In genomic region chr5:134904621-134905245, GRCh38 we compare ENCODE assay signal across 8 cellular contexts. TPM values are rescaled to one million over a fixed set of nuclear protein-coding genes. Genes with fewer than 3 reads are reported as not detected.
DNase-seq lines count a peak whose midpoint lies in the region; ATAC-seq and TF ChIP-seq lines count a peak whose summit lies in the region.

Gene PCBD2, plus strand, starts transcription at chr5:134905131. Its CDS starts 9 bp downstream, at chr5:134905140.

- peaks cover 14% of the 10 kb centered on the region; the same call in 2 of the 3 replicates for H3K36me3 Mint-ChIP-seq in GM23338 (ENCODE audit: low read depth)
- peaks cover 0 to 10% (median 3%) of the 10 kb centered on the region in 3 donors for H3K36me3 Mint-ChIP-seq in naive thymus-derived CD8-positive, alpha-beta T cell
- peaks cover 0 to 12% of the 10 kb centered on the region in 2 donors for H3K36me3 Mint-ChIP-seq in stimulated activated naive B cell treated with anti-CD40 and anti-IgM and Interleukin-4, amounts not matched to agents 10 μg/mL and 1 μg/mL and 100 μg/mL, for 72 hours

- H3K27me3 ChIP-seq in GM23338 (ENCODE audit: insufficient read depth) (no peaks in the 10 kb centered on the region), fibroblast of lung (ENCODE audit: control insufficient read depth, insufficient read depth, low read length) (no peaks in the 10 kb centered on the region)

- H3K4me1 Mint-ChIP-seq in GM23338, result peaks cover 9% of the 10 kb centered on the region
- peaks cover 0 to 27% (median 6%) of the 10 kb centered on the region in 4 donors for H3K4me1 Mint-ChIP-seq in naive thymus-derived CD8-positive, alpha-beta T cell
- H3K4me1 Mint-ChIP-seq in stimulated activated naive B cell treated with anti-CD40 and anti-IgM and Interleukin-4, amounts not matched to agents 10 μg/mL and 1 μg/mL and 100 μg/mL, for 72 hours, result peaks cover 11 to 25% of the 10 kb centered on the region in 2 donors

- peak within 1 kb of the TSS; percentile 96 for H3K4me3 Mint-ChIP-seq in GM23338
- H3K4me3 Mint-ChIP-seq in naive thymus-derived CD8-positive, alpha-beta T cell, result peak within 1 kb of the TSS; percentile 92 to 97 (median 95)
- H3K4me3 Mint-ChIP-seq in stimulated activated naive B cell treated with anti-CD40 and anti-IgM and Interleukin-4, amounts not matched to agents 10 μg/mL and 1 μg/mL and 100 μg/mL, for 72 hours, result peak within 1 kb of the TSS; percentile 95 to 97

- DNase-seq in ELF-1 (ENCODE audit: low read depth, low spot score) (peak; percentile 95), GM23338 (ENCODE audit: low spot score) (peak; percentile 96), LHCN-M2 (ENCODE audit: low read depth) (peak; percentile 88), RKO (ENCODE audit: low spot score) (peak; percentile 93), activated T-helper 1 cell treated with Interleukin-2 at 50 U/mL for 16 hours (ENCODE audit: low read depth) (peak; percentile 87), fibroblast of lung (ENCODE audit: low read depth in 2 of 2) (peak; percentile 80 to 88)
- peak; percentile 83 to 94 (median 90) for DNase-seq in naive thymus-derived CD8-positive, alpha-beta T cell
- DNase-seq in stimulated activated naive B cell treated with anti-CD40 and anti-IgM and Interleukin-4, amounts not matched to agents 10 μg/mL and 1 μg/mL and 100 μg/mL, for 72 hours, result peak; percentile 96

- H4K20me1 ChIP-seq in GM23338 (replicated peaks; ENCODE audit: insufficient read depth), result no peaks in the 10 kb centered on the region
- H4K20me1 ChIP-seq in fibroblast of lung (ENCODE audit: control insufficient read depth, extremely low read depth, insufficient read depth, low read length), result no peaks in the 10 kb centered on the region

- no peaks in the 10 kb centered on the region for H3K9me3 ChIP-seq in fibroblast of lung (ENCODE audit: control insufficient read depth, insufficient read depth, low read depth, low read length)

- H3K79me2 ChIP-seq in GM23338 (replicated peaks; ENCODE audit: insufficient read depth) (peaks cover 16% of the 10 kb centered on the region), fibroblast of lung (ENCODE audit: control insufficient read depth, insufficient read depth, low read length) (peaks cover 4% of the 10 kb centered on the region)

- H3K27ac ChIP-seq in GM23338 (ENCODE audit: low read depth) (peak within 1 kb of the TSS; percentile 98), fibroblast of lung (ENCODE audit: insufficient read depth, low read length) (peak within 1 kb of the TSS; percentile 79)

- no peaks in the 10 kb centered on the region for H3K9me3 Mint-ChIP-seq in GM23338
- no peaks in the 10 kb centered on the region for H3K9me3 Mint-ChIP-seq in naive thymus-derived CD8-positive, alpha-beta T cell
- no peaks in the 10 kb centered on the region for H3K9me3 Mint-ChIP-seq in stimulated activated naive B cell treated with anti-CD40 and anti-IgM and Interleukin-4, amounts not matched to agents 10 μg/mL and 1 μg/mL and 100 μg/mL, for 72 hours

- TF ChIP-seq CTCF in GM23338 (conservative IDR thresholded peaks at IDR 0.05; ENCODE audit: low read depth in 2 of 2) (peak; percentile 66 to 90), fibroblast of lung (conservative IDR thresholded peaks at IDR 0.05 in 1 of 2, IDR thresholded peaks at IDR 0.05 in 1 of 2; ENCODE audit: low read depth in 1 of 2, low read length in 2 of 2) (peak; percentile 60 to 76)

- H3K4me1 ChIP-seq in GM23338 (ENCODE audit: insufficient read depth) (peaks cover 10% of the 10 kb centered on the region; the same call in 1 of the 2 replicates), fibroblast of lung (ENCODE audit: control insufficient read depth, extremely low read depth, insufficient read depth, low read length) (peaks cover 2% of the 10 kb centered on the region)

- H3K27me3 Mint-ChIP-seq in GM23338 (ENCODE audit: insufficient read depth, low read depth, poor library complexity), result peaks cover 13% of the 10 kb centered on the region
- no peaks in the 10 kb centered on the region for H3K27me3 Mint-ChIP-seq in naive thymus-derived CD8-positive, alpha-beta T cell
- no peaks in the 10 kb centered on the region for H3K27me3 Mint-ChIP-seq in stimulated activated naive B cell treated with anti-CD40 and anti-IgM and Interleukin-4, amounts not matched to agents 10 μg/mL and 1 μg/mL and 100 μg/mL, for 72 hours

- ATAC-seq in GM23338, result peak; percentile 89
- ATAC-seq in naive thymus-derived CD8-positive, alpha-beta T cell, result peak; percentile 79 to 88
- peak; percentile 85 to 86 for ATAC-seq in stimulated activated naive B cell treated with anti-CD40 and anti-IgM and Interleukin-4, amounts not matched to agents 10 μg/mL and 1 μg/mL and 100 μg/mL, for 72 hours (replicated peaks)

- H3F3A ChIP-seq in GM23338 (replicated peaks; ENCODE audit: low read depth), result peaks cover 5% of the 10 kb centered on the region; the same call in 1 of the 2 replicates

- H3K4me3 ChIP-seq in GM23338 (peak within 1 kb of the TSS; percentile 61), fibroblast of lung (replicated peaks in 1 of 4; ENCODE audit: control extremely low read depth in 1 of 4, insufficient read depth in 1 of 4, low read depth in 3 of 4, low read length in 4 of 4) (peak within 1 kb of the TSS; percentile 56 to 91 (median 84))

- no peaks in the 10 kb centered on the region for H3K36me3 ChIP-seq in GM23338 (ENCODE audit: insufficient read depth)
- no peaks in the 10 kb centered on the region for H3K36me3 ChIP-seq in fibroblast of lung (ENCODE audit: control insufficient read depth, insufficient read depth, low read length)

- H2AFZ ChIP-seq in GM23338 (peak within 1 kb of the TSS; percentile 94), fibroblast of lung (ENCODE audit: low read length) (peak within 1 kb of the TSS; percentile 70)

- H3K9me2 ChIP-seq in GM23338 (ENCODE audit: insufficient read depth), result no peaks in the 10 kb centered on the region

- peak within 1 kb of the TSS; percentile 75 for H3K4me2 ChIP-seq in GM23338
- H3K4me2 ChIP-seq in fibroblast of lung (ENCODE audit: extremely low read depth, insufficient read depth, low read length), result peak within 1 kb of the TSS; percentile 86

- peak within 1 kb of the TSS; percentile 97 for H3K27ac Mint-ChIP-seq in GM23338
- H3K27ac Mint-ChIP-seq in naive thymus-derived CD8-positive, alpha-beta T cell, result peak within 1 kb of the TSS; percentile 97 to 99 (median 99)
- H3K27ac Mint-ChIP-seq in stimulated activated naive B cell treated with anti-CD40 and anti-IgM and Interleukin-4, amounts not matched to agents 10 μg/mL and 1 μg/mL and 100 μg/mL, for 72 hours, result peak within 1 kb of the TSS; percentile 98

- POLR2A ChIA-PET in naive thymus-derived CD8-positive, alpha-beta T cell (lab: Charles Lee), result interaction anchor here (0.7 to 3.8 kb wide), 27 partner anchors 16 to 1941 kb away, joined by 3 to 48 read pairs (median 5); partner anchors contain the start of genes AFF4, C5orf24, CAMLG and CDKN2AIPNL

- peak within 1 kb of the TSS; percentile 92 for H3K9ac ChIP-seq in fibroblast of lung (ENCODE audit: insufficient read depth, low read length)

TF ChIP-seq in GM23338, 12 proteins besides CTCF, POLR2A, EP300 and RAD21:
- TF ChIP-seq EZH2 (IDR thresholded peaks at IDR 0.05; ENCODE audit: low read depth, unreplicated experiment) (no peak), CREB1 (CRISPR knock-in tag; IDR thresholded peaks at IDR 0.05; ENCODE audit: low read depth) (peak; percentile 72), POLR2AphosphoS5 (IDR thresholded peaks at IDR 0.05; ENCODE audit: low read depth) (peak; percentile 50)

RNA-seq across cellular contexts. Expression of gene PCBD2, which starts in this region (rescaled TPM):
- 8.3 and 8.7 TPM in 2 replicates for total RNA-seq in GM23338 (2014; rRNA removed; shearing (Covaris generic))
- 16.0 and 18.8 TPM in 2 replicates for polyA plus RNA-seq in GM23338 (2016; fragmentation: Nextera tagmentation; extraction: Ambion mirVana)
- 5.5 and 9.1 TPM in 2 replicates for total RNA-seq in LHCN-M2 (2014; rRNA removed)
- 5.8 TPM for polyA plus RNA-seq in LHCN-M2 (2012)
- 2.8 and 5.4 TPM in 2 replicates for total RNA-seq in fibroblast of lung
- polyA plus RNA-seq in fibroblast of lung, result 3.8 and 6.6 TPM in 2 replicates
- polyA plus RNA-seq in fibroblast of lung (2012), result 4.0 and 5.6 TPM in 2 replicates
- 0.19 and 0.67 TPM in 2 replicates for polyA minus RNA-seq in fibroblast of lung (ENCODE audit: low replicate concordance)
- total RNA-seq in naive thymus-derived CD8-positive, alpha-beta T cell, result 10 to 100 TPM; 15.1 to 15.2 TPM
- polyA plus RNA-seq in naive thymus-derived CD8-positive, alpha-beta T cell, result 10 to 100 TPM; 10.6 to 12.4 (median 12.3) TPM

Comparison
In these comparisons a context has a peak if more than half of its experiments do, and no peak if none do; other contexts are left out.
1. Peak in every context shown above with its lines: DNase-seq, ATAC-seq, H3K4me3 ChIP-seq and H3K27ac ChIP-seq.